Comparison of ENCODE assay signal across 5 cellular contexts in genomic region chr19:42550521-42550920, GRCh38. TPM values are rescaled to one million over a fixed set of nuclear protein-coding genes. Genes with fewer than 3 reads are reported as not detected.
"Had no signal": no experiment of that assay in that cellular context is flagged by ENCODE, and none has a peak within 500 bp of the region (broad histone marks: within the 10 kb centered on the region; RNA-seq: fewer than 3 reads in every experiment).

No MANE protein-coding gene starts in this region.

RNA-seq across cellular contexts. Expression of gene CEACAM1, which starts 22.2 kb away (rescaled TPM):
- total RNA-seq: SJSA1 had no signal

RNA-seq across cellular contexts. Expression of gene CEACAM8, which starts 44.2 kb away (rescaled TPM):
- total RNA-seq: M059J, PC-3, Peyer's patch, Right ventricle myocardium superior, SJSA1 had no signal
